ENCODE assay signal across 17 cellular contexts in the genomic region with DNA sequence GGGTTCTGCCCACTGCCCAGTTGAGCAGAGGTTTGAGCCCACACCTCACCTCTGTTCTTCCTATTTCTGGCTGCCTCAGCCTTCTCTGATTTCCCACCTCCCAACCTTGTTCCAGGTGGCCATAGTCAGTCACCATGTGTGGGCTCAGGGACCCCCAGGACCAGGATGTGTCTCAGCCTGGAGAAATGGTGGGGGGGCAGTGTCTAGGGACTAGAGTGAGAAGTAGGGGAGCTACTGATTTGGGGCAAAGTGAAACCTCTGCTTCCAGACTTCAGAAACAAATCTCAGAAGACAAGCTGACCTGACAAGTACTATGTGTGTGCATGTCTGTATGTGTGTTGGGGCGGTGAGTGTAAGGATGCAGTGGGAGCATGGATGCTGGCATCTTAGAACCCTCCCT. TPM values are rescaled to one million over a fixed set of nuclear protein-coding genes. Genes with fewer than 3 reads are reported as not detected.
DNase-seq lines count a peak whose midpoint lies in the region; ATAC-seq and TF ChIP-seq lines count a peak whose summit lies in the region.
"Had no signal": no experiment of that assay in that cellular context is flagged by ENCODE, and none has a peak within 500 bp of the region (broad histone marks: within the 10 kb centered on the region; RNA-seq: fewer than 3 reads in every experiment).

No MANE protein-coding gene starts in this region.

- peaks cover 12% of the 10 kb centered on the region for H3K4me1 ChIP-seq in neural progenitor cell
- H3K4me1 ChIP-seq: uterus had no signal

- H3F3A ChIP-seq in neural progenitor cell (ENCODE audit: low read depth) = peaks cover 29% of the 10 kb centered on the region

- TF ChIP-seq CTCF in neural progenitor cell (IDR thresholded peaks at IDR 0.05) = no peak

- no peak for ATAC-seq in activated CD8-positive, alpha-beta memory T cell treated with anti-CD3 and anti-CD28 coated beads, Interleukin-2, amount 10 ng/mL, durations not matched to agents 7 days and 5 days
- no peak for ATAC-seq in central memory CD8-positive, alpha-beta T cell (replicated peaks; ENCODE audit: extremely low read depth, poor library complexity, severe bottlenecking)
- no peak for ATAC-seq in HG03432 (IDR thresholded peaks at IDR 0.05; ENCODE audit: unreplicated experiment)
- ATAC-seq in GM18511 (IDR thresholded peaks at IDR 0.05; ENCODE audit: unreplicated experiment) = no peak
- ATAC-seq: activated naive CD4-positive, alpha-beta T cell treated with anti-CD3 and anti-CD28 coated beads, Interleukin-2, amount 50 U/mL, for 72 hours had no signal

- no peak overlapping the region for H3K4me3 ChIP-seq in neural progenitor cell
- H3K4me3 ChIP-seq: uterus had no signal

- no peak overlapping the region for H3K9ac ChIP-seq in neural progenitor cell

- no peaks in the 10 kb centered on the region for H3K36me3 Mint-ChIP-seq in activated CD8-positive, alpha-beta memory T cell treated with anti-CD3 and anti-CD28 coated beads, Interleukin-2, amount 10 ng/mL, durations not matched to agents 7 days and 5 days
- no peaks in the 10 kb centered on the region for H3K36me3 Mint-ChIP-seq in IgD-negative memory B cell
- peaks cover 10% of the 10 kb centered on the region for H3K36me3 Mint-ChIP-seq in central memory CD8-positive, alpha-beta T cell (ENCODE audit: insufficient read depth)
- peaks cover 3% of the 10 kb centered on the region for H3K36me3 Mint-ChIP-seq in neural progenitor cell
- H3K36me3 Mint-ChIP-seq: activated naive CD4-positive, alpha-beta T cell treated with anti-CD3 and anti-CD28 coated beads, Interleukin-2, amount 50 U/mL, for 72 hours had no signal

- no peaks in the 10 kb centered on the region for H3K9me3 ChIP-seq in neural progenitor cell (ENCODE audit: low read depth)
- H3K9me3 ChIP-seq: uterus had no signal

- no peak overlapping the region for H3K27ac ChIP-seq in neural progenitor cell

- no peaks in the 10 kb centered on the region for H3K27me3 Mint-ChIP-seq in activated CD8-positive, alpha-beta memory T cell treated with anti-CD3 and anti-CD28 coated beads, Interleukin-2, amount 10 ng/mL, durations not matched to agents 7 days and 5 days
- H3K27me3 Mint-ChIP-seq in IgD-negative memory B cell (no peaks in the 10 kb centered on the region), neural progenitor cell (ENCODE audit: insufficient read depth, low read depth) (peaks cover 10% of the 10 kb centered on the region)
- H3K27me3 Mint-ChIP-seq in central memory CD8-positive, alpha-beta T cell = no peaks in the 10 kb centered on the region

- peaks cover 24% of the 10 kb centered on the region for H4K20me1 ChIP-seq in neural progenitor cell (ENCODE audit: low read depth)

- H3K4me3 Mint-ChIP-seq in activated CD8-positive, alpha-beta memory T cell treated with anti-CD3 and anti-CD28 coated beads, Interleukin-2, amount 10 ng/mL, durations not matched to agents 7 days and 5 days = no peak overlapping the region
- H3K4me3 Mint-ChIP-seq in IgD-negative memory B cell (peak overlapping the region in 3 of 4 donors; percentile 20 to 86 (median 49)), neural progenitor cell (peak overlapping the region; percentile 52)
- peak overlapping the region; percentile 78 for H3K4me3 Mint-ChIP-seq in central memory CD8-positive, alpha-beta T cell

- no peaks in the 10 kb centered on the region for H3K79me2 ChIP-seq in neural progenitor cell (ENCODE audit: low read depth)

- CTCF ChIA-PET in activated CD8-positive, alpha-beta memory T cell treated with anti-CD3 and anti-CD28 coated beads, Interleukin-2, amount 10 ng/mL, durations not matched to agents 7 days and 5 days (lab: Charles Lee) = interaction anchor here (0.9 to 12.6 kb wide), 7 partner anchors 13 to 292 kb away, joined by 4 to 258 read pairs (median 10); a partner anchor contains a TSS

- H3K36me3 ChIP-seq in neural progenitor cell = no peaks in the 10 kb centered on the region
- H3K36me3 ChIP-seq: uterus had no signal

- peaks cover 14% of the 10 kb centered on the region for H3K4me1 Mint-ChIP-seq in activated CD8-positive, alpha-beta memory T cell treated with anti-CD3 and anti-CD28 coated beads, Interleukin-2, amount 10 ng/mL, durations not matched to agents 7 days and 5 days
- H3K4me1 Mint-ChIP-seq in IgD-negative memory B cell = peaks cover 5 to 17% (median 15%) of the 10 kb centered on the region in 3 donors
- peaks cover 27% of the 10 kb centered on the region for H3K4me1 Mint-ChIP-seq in central memory CD8-positive, alpha-beta T cell
- H3K4me1 Mint-ChIP-seq in neural progenitor cell = peaks cover 14% of the 10 kb centered on the region

- DNase-seq in activated CD8-positive, alpha-beta memory T cell treated with anti-CD3 and anti-CD28 coated beads, Interleukin-2, amount 10 ng/mL, durations not matched to agents 7 days and 5 days = no peak
- DNase-seq in activated CD8-positive, alpha-beta memory T cell treated with anti-CD3 and anti-CD28 coated beads for 24 hours = no peak
- no peak for DNase-seq in central memory CD8-positive, alpha-beta T cell (ENCODE audit: low spot score in 2 of 2)
- no peak for DNase-seq in neural progenitor cell (ENCODE audit: low spot score)
- DNase-seq in cortex of kidney (lab: John Stamatoyannopoulos, UW) = no peak
- DNase-seq: cerebellar nuclear complex, GF-D8, NCI-H2029, NCI-H774, uterus had no signal

- no peak overlapping the region for H3K4me2 ChIP-seq in neural progenitor cell

- no peak overlapping the region for H2AFZ ChIP-seq in neural progenitor cell (replicated peaks)

- peak overlapping the region; percentile 59 for H3K27ac Mint-ChIP-seq in activated CD8-positive, alpha-beta memory T cell treated with anti-CD3 and anti-CD28 coated beads, Interleukin-2, amount 10 ng/mL, durations not matched to agents 7 days and 5 days
- H3K27ac Mint-ChIP-seq in IgD-negative memory B cell = peak overlapping the region in 1 of 3 donors; percentile 74
- H3K27ac Mint-ChIP-seq in central memory CD8-positive, alpha-beta T cell (ENCODE audit: low read depth) = peak overlapping the region; percentile 88
- H3K27ac Mint-ChIP-seq in neural progenitor cell = no peak overlapping the region

- no peaks in the 10 kb centered on the region for H3K9me3 Mint-ChIP-seq in activated CD8-positive, alpha-beta memory T cell treated with anti-CD3 and anti-CD28 coated beads, Interleukin-2, amount 10 ng/mL, durations not matched to agents 7 days and 5 days (ENCODE audit: low read depth)
- no peaks in the 10 kb centered on the region for H3K9me3 Mint-ChIP-seq in IgD-negative memory B cell
- H3K9me3 Mint-ChIP-seq in central memory CD8-positive, alpha-beta T cell = no peaks in the 10 kb centered on the region
- H3K9me3 Mint-ChIP-seq in neural progenitor cell = no peaks in the 10 kb centered on the region
- H3K9me3 Mint-ChIP-seq: activated naive CD4-positive, alpha-beta T cell treated with anti-CD3 and anti-CD28 coated beads, Interleukin-2, amount 50 U/mL, for 72 hours had no signal

- no peaks in the 10 kb centered on the region for H3K27me3 ChIP-seq in neural progenitor cell
- H3K27me3 ChIP-seq: uterus had no signal

RNA-seq across cellular contexts. Expression of a gene that starts 22.9 kb away (rescaled TPM):
- 1 to 10 TPM; 2.2 to 4.5 TPM for total RNA-seq in activated CD8-positive, alpha-beta memory T cell treated with anti-CD3 and anti-CD28 coated beads, Interleukin-2, amount 10 ng/mL, durations not matched to agents 7 days and 5 days
- 0.85 TPM for polyA plus RNA-seq in IgD-negative memory B cell
- 32.2 and 53.7 TPM in 2 replicates for total RNA-seq in neural progenitor cell (ENCODE audit: low replicate concordance)

RNA-seq across cellular contexts. Expression of a gene that starts 35.1 kb away (rescaled TPM):
- under 1 TPM in 1 of 2 experiments, not detected in 1; 0.07 TPM for total RNA-seq in activated CD8-positive, alpha-beta memory T cell treated with anti-CD3 and anti-CD28 coated beads, Interleukin-2, amount 10 ng/mL, durations not matched to agents 7 days and 5 days
- polyA plus RNA-seq in IgD-negative memory B cell = 1.4 TPM
- total RNA-seq in neural progenitor cell (ENCODE audit: low replicate concordance) = 0.09 and 0.30 TPM in 2 replicates
- total RNA-seq: HT1080, M059J had no signal

RNA-seq across cellular contexts. Expression of a gene that starts 35.2 kb away (rescaled TPM):
- total RNA-seq in activated CD8-positive, alpha-beta memory T cell treated with anti-CD3 and anti-CD28 coated beads, Interleukin-2, amount 10 ng/mL, durations not matched to agents 7 days and 5 days = not detected
- not detected for polyA plus RNA-seq in IgD-negative memory B cell
- not detected in 2 replicates for total RNA-seq in neural progenitor cell (ENCODE audit: low replicate concordance)
- total RNA-seq: M059J had no signal

RNA-seq across cellular contexts. Expression of a gene that starts 50.8 kb away (rescaled TPM):
- not detected for total RNA-seq in activated CD8-positive, alpha-beta memory T cell treated with anti-CD3 and anti-CD28 coated beads, Interleukin-2, amount 10 ng/mL, durations not matched to agents 7 days and 5 days
- not detected for polyA plus RNA-seq in IgD-negative memory B cell
- not detected in 2 replicates for total RNA-seq in neural progenitor cell (ENCODE audit: low replicate concordance)
- total RNA-seq: A673; activated naive CD4-positive, alpha-beta T cell treated with anti-CD3 and anti-CD28 coated beads, Interleukin-2, amount 50 U/mL, for 72 hours; HT1080; uterus had no signal

RNA-seq across cellular contexts. Expression of a gene that starts 50.9 kb away (rescaled TPM):
- total RNA-seq in activated CD8-positive, alpha-beta memory T cell treated with anti-CD3 and anti-CD28 coated beads, Interleukin-2, amount 10 ng/mL, durations not matched to agents 7 days and 5 days = not detected
- not detected for polyA plus RNA-seq in IgD-negative memory B cell
- not detected in 2 replicates for total RNA-seq in neural progenitor cell (ENCODE audit: low replicate concordance)
- total RNA-seq: M059J had no signal
